ENCODE assay signal across 8 cellular contexts in the genomic region with DNA sequence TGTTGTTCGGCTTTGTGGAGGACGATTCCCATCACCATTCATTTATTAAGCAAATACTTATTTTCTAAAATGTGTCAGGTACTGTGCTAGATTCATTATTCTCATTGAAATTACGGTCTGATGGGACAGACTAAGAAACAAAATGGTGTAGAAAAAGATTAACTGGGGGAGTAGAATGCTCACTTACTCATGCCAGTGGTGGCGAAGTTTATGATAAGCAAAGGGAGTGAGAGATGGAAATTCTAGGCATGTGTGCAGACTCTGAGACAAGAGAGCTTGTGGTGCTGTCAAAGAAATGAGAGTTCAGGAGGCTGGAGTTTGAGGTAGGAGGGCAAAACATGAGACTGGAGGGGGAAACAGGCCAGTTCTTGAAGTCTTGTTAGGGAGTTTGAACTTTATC. TPM values are rescaled to one million over a fixed set of nuclear protein-coding genes. Genes with fewer than 3 reads are reported as not detected.
DNase-seq lines count a peak whose midpoint lies in the region; ATAC-seq and TF ChIP-seq lines count a peak whose summit lies in the region.

No MANE protein-coding gene starts in this region.

- H3K36me3 ChIP-seq in DOHH2 (ENCODE audit: control insufficient read depth, low read length) (peaks cover 27% of the 10 kb centered on the region), Peyer's patch (peaks cover 0 to 22% (median 0%) of the 10 kb centered on the region in 3 donors), esophagus squamous epithelium (peaks cover 0 to 35% (median 10%) of the 10 kb centered on the region in 3 donors), psoas muscle (ENCODE audit: insufficient read depth in 1 of 2, low read depth in 1 of 2) (peaks cover 2 to 39% of the 10 kb centered on the region in 2 donors)

- no peak for ATAC-seq in psoas muscle

- no peak overlapping the region for H3K27ac ChIP-seq in DOHH2 (ENCODE audit: low read depth, low read length)
- H3K27ac ChIP-seq in Peyer's patch, result peak overlapping the region in 2 of 4 donors; percentile 89 to 92
- peak overlapping the region in 2 of 4 donors; percentile 94 to 97 for H3K27ac ChIP-seq in esophagus squamous epithelium
- H3K27ac ChIP-seq in psoas muscle, result peak overlapping the region; percentile 87

- no peaks in the 10 kb centered on the region for H3K9me2 ChIP-seq in DOHH2 (replicated peaks; ENCODE audit: control insufficient read depth, low read length)

- intact Hi-C loops in esophagus squamous epithelium (cut with DNase I) (no loop called here), psoas muscle (cut with DNase I) (no loop called here)

- peaks cover 8% of the 10 kb centered on the region for H3K79me2 ChIP-seq in DOHH2 (ENCODE audit: control insufficient read depth, low read length)

- H3K9me3 ChIP-seq in DOHH2 (ENCODE audit: control insufficient read depth, insufficient read depth, low read length) (no peaks in the 10 kb centered on the region), Peyer's patch (no peaks in the 10 kb centered on the region), esophagus squamous epithelium (no peaks in the 10 kb centered on the region), psoas muscle (no peaks in the 10 kb centered on the region)

- no peaks in the 10 kb centered on the region for H4K20me1 ChIP-seq in DOHH2 (ENCODE audit: control insufficient read depth, insufficient read depth, low read depth, low read length)

- H3K27me3 ChIP-seq in DOHH2 (ENCODE audit: control insufficient read depth, low read length) (no peaks in the 10 kb centered on the region), Peyer's patch (no peaks in the 10 kb centered on the region), esophagus squamous epithelium (no peaks in the 10 kb centered on the region), psoas muscle (ENCODE audit: insufficient read depth in 3 of 3, low read length in 2 of 3) (no peaks in the 10 kb centered on the region)

- H3K4me2 ChIP-seq in DOHH2 (ENCODE audit: low read length), result peak overlapping the region; percentile 70

- WGBS in esophagus squamous epithelium, 2 donors, result 31 to 36% methylated on average over 4 of the region's 4 CpGs
- WGBS in psoas muscle, 3 donors, result 46 to 64% (median 60%) methylated on average over 4 of the region's 4 CpGs

- DNase-seq in Peyer's patch (no peak), esophagus squamous epithelium (lab: John Stamatoyannopoulos, UW) (no peak), psoas muscle (no peak), SW 1271 (lab: John Stamatoyannopoulos, UW) (no peak), cerebellum (ENCODE audit: low spot score) (no peak), AG08395 (ENCODE audit: low spot score) (no peak)
- DNase-seq in stimulated activated CD4-positive, alpha-beta T cell treated with anti-CD3 and anti-CD28 coated beads, Interleukin-4, amount 100 ng/mL, for 24 hours, result no peak

- H3K4me1 ChIP-seq in DOHH2 (ENCODE audit: control insufficient read depth, low read length) (peaks cover 41% of the 10 kb centered on the region), Peyer's patch (peaks cover 0 to 6% (median 0%) of the 10 kb centered on the region in 4 donors), esophagus squamous epithelium (peaks cover 3 to 17% (median 5%) of the 10 kb centered on the region in 3 donors), psoas muscle (peaks cover 6% of the 10 kb centered on the region)

- peaks cover 5% of the 10 kb centered on the region; the same call in 1 of the 2 replicates for H3F3A ChIP-seq in DOHH2 (ENCODE audit: control insufficient read depth, insufficient read depth)

- TF ChIP-seq CTCF in DOHH2 (IDR thresholded peaks at IDR 0.05; ENCODE audit: low read depth, low read length, poor library complexity, severe bottlenecking) (no peak), Peyer's patch (IDR thresholded peaks at IDR 0.05) (no peak), esophagus squamous epithelium (IDR thresholded peaks at IDR 0.05) (no peak), psoas muscle (IDR thresholded peaks at IDR 0.05) (no peak)

- no peak for TF ChIP-seq POLR2A in Peyer's patch (IDR thresholded peaks at IDR 0.05)
- no peak for TF ChIP-seq POLR2A in esophagus squamous epithelium (IDR thresholded peaks at IDR 0.05)

- H3K4me3 ChIP-seq in DOHH2 (ENCODE audit: low read length) (peak overlapping the region; percentile 97), Peyer's patch (peak overlapping the region; percentile 71 to 92 (median 79)), esophagus squamous epithelium (peak overlapping the region; percentile 85 to 98 (median 89)), psoas muscle (peak overlapping the region; percentile 83)

RNA-seq across cellular contexts. Expression of gene RPP21, which starts 0.9 kb away (rescaled TPM):
- total RNA-seq in Peyer's patch, result 10 to 100 TPM; 40.5 to 86.6 (median 80.8) TPM
- 100 to 1,000 TPM in 1 of 4 donors, 10 to 100 TPM in 3; 60.2 to 101 (median 81.7) TPM for total RNA-seq in esophagus squamous epithelium
- 10 to 100 TPM; 28.9 to 44.2 (median 33.7) TPM for total RNA-seq in psoas muscle
- 100 to 1,000 TPM; 104 to 120 (median 108) TPM for polyA plus RNA-seq in psoas muscle
- total RNA-seq in cerebellum, result 12.6 TPM

RNA-seq across cellular contexts. Expression of gene TRIM39, which starts 19.1 kb away (rescaled TPM):
- total RNA-seq in Peyer's patch, result 10 to 100 TPM; 10.7 to 23.6 (median 16.4) TPM
- total RNA-seq in esophagus squamous epithelium, result 10 to 100 TPM; 11.3 to 16.2 (median 15.1) TPM
- 10 to 100 TPM in 2 of 4 donors, 1 to 10 TPM in 2; 7.4 to 16.7 (median 10.0) TPM for total RNA-seq in psoas muscle
- 10 to 100 TPM in 2 of 3 donors, 1 to 10 TPM in 1; 8.9 to 20.9 (median 11.4) TPM for polyA plus RNA-seq in psoas muscle
- 7.3 TPM for total RNA-seq in cerebellum
